Comparison of ENCODE assay signal across 16 cellular contexts in the genomic region with DNA sequence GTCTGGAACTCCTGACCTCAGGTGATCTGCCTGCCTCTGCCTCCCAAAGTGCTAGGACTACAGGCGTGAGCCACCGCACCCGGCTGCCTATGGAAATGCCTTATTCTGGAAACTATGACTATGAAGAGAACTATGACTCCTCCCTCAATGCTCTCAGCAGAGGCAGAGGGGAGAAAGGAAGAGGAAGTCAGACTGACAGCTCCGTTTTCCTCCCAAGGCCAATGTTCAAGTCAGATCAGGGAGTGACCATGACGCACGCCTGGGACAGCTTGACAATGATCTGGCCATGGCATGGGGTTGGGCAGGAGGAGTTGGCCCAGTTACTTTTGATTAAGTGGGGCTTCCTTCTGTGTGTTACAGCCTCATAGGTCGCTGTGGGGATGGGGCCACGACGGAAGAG. TPM values are rescaled to one million over a fixed set of nuclear protein-coding genes. Genes with fewer than 3 reads are reported as not detected.
DNase-seq lines count a peak whose midpoint lies in the region; ATAC-seq and TF ChIP-seq lines count a peak whose summit lies in the region.
"Had no signal": no experiment of that assay in that cellular context is flagged by ENCODE, and none has a peak within 500 bp of the region (broad histone marks: within the 10 kb centered on the region; RNA-seq: fewer than 3 reads in every experiment).

No MANE protein-coding gene starts in this region.

- peak; percentile 46 for DNase-seq in activated naive CD4-positive, alpha-beta T cell treated with anti-CD3 and anti-CD28 coated beads for 36 hours
- no peak for DNase-seq in activated naive CD4-positive, alpha-beta T cell treated with anti-CD3 and anti-CD28 coated beads, Interleukin-2, amount 50 U/mL, for 16 hours
- DNase-seq in UCSD-AML1 (lab: John Stamatoyannopoulos, UW; ENCODE audit: unreplicated experiment) (peak; percentile 61), left colon (peak; percentile 26 to 56), thoracic aorta (ENCODE audit: low spot score) (no peak), esophagus squamous epithelium (lab: John Stamatoyannopoulos, UW) (no peak)
- DNase-seq: activated CD4-positive, alpha-beta T cell treated with anti-CD3 and anti-CD28 coated beads for 1 hour; activated T-cell treated with anti-CD3 and anti-CD28 coated beads, Interleukin-2, amount 50 U/mL, for 48 hours; dorsolateral prefrontal cortex; NCI-H146; NCI-H446 treated with DMSO at 0.1 percent for 48 hours; OCI-M1 had no signal

- H3K4me1 Mint-ChIP-seq in activated naive CD4-positive, alpha-beta T cell treated with anti-CD3 and anti-CD28 coated beads for 36 hours (ENCODE audit: low read depth) = peaks cover 4% of the 10 kb centered on the region

- H3K9me3 Mint-ChIP-seq in activated naive CD4-positive, alpha-beta T cell treated with anti-CD3 and anti-CD28 coated beads for 36 hours = no peaks in the 10 kb centered on the region

- H3K4me3 Mint-ChIP-seq in activated naive CD4-positive, alpha-beta T cell treated with anti-CD3 and anti-CD28 coated beads for 36 hours = no peak overlapping the region

- TF ChIP-seq POLR2A in esophagus squamous epithelium (IDR thresholded peaks at IDR 0.05) = no peak

- no peaks in the 10 kb centered on the region for H3K36me3 Mint-ChIP-seq in activated naive CD4-positive, alpha-beta T cell treated with anti-CD3 and anti-CD28 coated beads for 36 hours (ENCODE audit: low read depth)

- H3K4me1 ChIP-seq in thoracic aorta (ENCODE audit: control insufficient read depth in 1 of 2, low read depth in 2 of 2) (peaks cover 16 to 45% of the 10 kb centered on the region in 2 donors), esophagus squamous epithelium (peaks cover 6 to 66% (median 35%) of the 10 kb centered on the region in 3 donors)
- H3K4me1 ChIP-seq: HAP-1 had no signal

- no peak for TF ChIP-seq CTCF in thoracic aorta (IDR thresholded peaks at IDR 0.05)
- TF ChIP-seq CTCF in esophagus squamous epithelium (IDR thresholded peaks at IDR 0.05) = no peak

- H3K27me3 ChIP-seq in thoracic aorta (replicated peaks; ENCODE audit: insufficient read depth) = no peaks in the 10 kb centered on the region
- no peaks in the 10 kb centered on the region for H3K27me3 ChIP-seq in esophagus squamous epithelium
- H3K27me3 ChIP-seq: dorsolateral prefrontal cortex, hepatocyte had no signal

- WGBS in esophagus squamous epithelium, 2 donors = 57 to 58% methylated on average over 9 of the region's 9 CpGs

- CTCF ChIA-PET in activated naive CD4-positive, alpha-beta T cell treated with anti-CD3 and anti-CD28 coated beads for 36 hours (lab: Charles Lee) = interaction anchor here (0.7 to 2.4 kb wide), 3 partner anchors 14 to 23 kb away, joined by 3 to 9 read pairs (median 7); no protein-coding TSS in a partner anchor

- H3K9me3 ChIP-seq in thoracic aorta (no peaks in the 10 kb centered on the region), esophagus squamous epithelium (no peaks in the 10 kb centered on the region)
- H3K9me3 ChIP-seq: HAP-1 had no signal

- no peak overlapping the region for H3K27ac Mint-ChIP-seq in activated naive CD4-positive, alpha-beta T cell treated with anti-CD3 and anti-CD28 coated beads for 36 hours

- H3K27ac ChIP-seq in thoracic aorta (peak overlapping the region; percentile 92 to 98), esophagus squamous epithelium (peak overlapping the region in 2 of 4 donors; percentile 6 to 9)
- H3K27ac ChIP-seq: dorsolateral prefrontal cortex, hepatocyte had no signal

- intact Hi-C loops in activated naive CD4-positive, alpha-beta T cell treated with anti-CD3 and anti-CD28 coated beads for 36 hours (cut with micrococcal nuclease) = no loop called here
- intact Hi-C loops in left colon (cut with DNase I, micrococcal nuclease) (no loop called here), esophagus squamous epithelium (cut with DNase I) (no loop called here)

- H3K36me3 ChIP-seq in thoracic aorta (no peaks in the 10 kb centered on the region), esophagus squamous epithelium (no peaks in the 10 kb centered on the region)
- H3K36me3 ChIP-seq: HAP-1 had no signal

- H3K4me3 ChIP-seq in thoracic aorta (no peak overlapping the region), esophagus squamous epithelium (no peak overlapping the region)
- H3K4me3 ChIP-seq: dorsolateral prefrontal cortex, HAP-1, hepatocyte had no signal

- ATAC-seq in left colon (peak; percentile 85), thoracic aorta (ENCODE audit: insufficient number of reproducible peaks, low FRiP score, low read depth) (no peak), GM18873 (IDR thresholded peaks at IDR 0.05; ENCODE audit: low FRiP score, unreplicated experiment) (no peak), GM18519 (IDR thresholded peaks at IDR 0.05; ENCODE audit: low FRiP score, unreplicated experiment) (no peak)

- H3K27me3 Mint-ChIP-seq in activated naive CD4-positive, alpha-beta T cell treated with anti-CD3 and anti-CD28 coated beads for 36 hours (ENCODE audit: low read depth) = no peaks in the 10 kb centered on the region

RNA-seq across cellular contexts. Expression of a gene that starts 44.3 kb away (rescaled TPM):
- total RNA-seq in activated naive CD4-positive, alpha-beta T cell treated with anti-CD3 and anti-CD28 coated beads for 36 hours = 10 to 100 TPM; 57.4 to 60.5 TPM
- 10 to 100 TPM; 54.3 to 56.7 TPM for total RNA-seq in left colon
- total RNA-seq in thoracic aorta = 100 to 1,000 TPM in 1 of 2 donors, 10 to 100 TPM in 1; 99.5 to 118 TPM
- 100 to 1,000 TPM in 1 of 4 donors, 10 to 100 TPM in 3; 50.4 to 114 (median 70.9) TPM for total RNA-seq in esophagus squamous epithelium

Comparison
In these comparisons a context has a peak if more than half of its experiments do, and no peak if none do; other contexts are left out.
1. DNase-seq: peak in activated naive CD4-positive, alpha-beta T cell treated with anti-CD3 and anti-CD28 coated beads for 36 hours (single experiment), UCSD-AML1 (single experiment) and left colon (2 of 2); none in activated naive CD4-positive, alpha-beta T cell treated with anti-CD3 and anti-CD28 coated beads, Interleukin-2, amount 50 U/mL, for 16 hours (single experiment), thoracic aorta (single experiment) and esophagus squamous epithelium (single experiment).